Comparison of ENCODE assay signal across 16 cellular contexts in genomic region chr2:98701230-98701629, GRCh38. TPM values are rescaled to one million over a fixed set of nuclear protein-coding genes. Genes with fewer than 3 reads are reported as not detected.
DNase-seq lines count a peak whose midpoint lies in the region; ATAC-seq and TF ChIP-seq lines count a peak whose summit lies in the region.
"Had no signal": no experiment of that assay in that cellular context is flagged by ENCODE, and none has a peak within 500 bp of the region (broad histone marks: within the 10 kb centered on the region; RNA-seq: fewer than 3 reads in every experiment).

No MANE protein-coding gene starts in this region.

- ATAC-seq in stimulated activated naive CD8-positive, alpha-beta T cell treated with anti-CD3 and anti-CD28 coated beads, Interleukin-15, amount 100 ng/mL, for 72 hours = no peak
- no peak for ATAC-seq in mucosa of descending colon
- no peak for ATAC-seq in stimulated activated naive B cell treated with anti-CD40 and anti-IgM and Interleukin-4, amounts not matched to agents 10 μg/mL and 1 μg/mL and 100 μg/mL, for 72 hours (replicated peaks)
- ATAC-seq in HG02798 (IDR thresholded peaks at IDR 0.05; ENCODE audit: poor library complexity, unreplicated experiment) = no peak

- peaks cover 5% of the 10 kb centered on the region for H3K27me3 ChIP-seq in osteoblast (ENCODE audit: insufficient read depth, low read length)
- H3K27me3 ChIP-seq: SJSA1 had no signal

- TF ChIP-seq CTCF in osteoblast (IDR thresholded peaks at IDR 0.05; ENCODE audit: extremely low read depth, low read depth, low read length) (no peak), mucosa of descending colon (IDR thresholded peaks at IDR 0.05) (no peak)

- H4K20me1 ChIP-seq in osteoblast (ENCODE audit: insufficient read depth, low read length) = no peaks in the 10 kb centered on the region

- H3K4me3 Mint-ChIP-seq in stimulated activated naive CD8-positive, alpha-beta T cell treated with anti-CD3 and anti-CD28 coated beads, Interleukin-15, Interleukin-2, amounts not matched to agents 100 ng/mL and 50 ng/mL, for 24 hours = no peak overlapping the region
- no peak overlapping the region for H3K4me3 Mint-ChIP-seq in stimulated activated naive CD8-positive, alpha-beta T cell treated with anti-CD3 and anti-CD28 coated beads, Interleukin-15, amount 100 ng/mL, for 72 hours
- no peak overlapping the region for H3K4me3 Mint-ChIP-seq in stimulated activated naive B cell treated with anti-CD40 and anti-IgM and Interleukin-4, amounts not matched to agents 10 μg/mL and 1 μg/mL and 100 μg/mL, for 72 hours
- H3K4me3 Mint-ChIP-seq: dendritic cell treated with granulocyte-macrophage colony-stimulating factor and Interleukin-4, amounts not matched to agents 40 ng/mL and 50 ng/mL, for 4 days had no signal

- H3K4me1 ChIP-seq in osteoblast (ENCODE audit: insufficient read depth, low read length) (no peaks in the 10 kb centered on the region), mucosa of descending colon (ENCODE audit: low read depth) (peaks cover 88% of the 10 kb centered on the region)
- H3K4me1 ChIP-seq: SJSA1 had no signal

- no peak overlapping the region for H3K4me3 ChIP-seq in osteoblast (ENCODE audit: insufficient read depth, low read length)
- no peak overlapping the region for H3K4me3 ChIP-seq in mucosa of descending colon
- H3K4me3 ChIP-seq: SJSA1 had no signal

- H3K27ac ChIP-seq in osteoblast (ENCODE audit: low read depth, low read length) = no peak overlapping the region
- H3K27ac ChIP-seq: SJSA1 had no signal

- peaks cover 75% of the 10 kb centered on the region for H3K4me1 Mint-ChIP-seq in stimulated activated naive CD8-positive, alpha-beta T cell treated with anti-CD3 and anti-CD28 coated beads, Interleukin-15, Interleukin-2, amounts not matched to agents 100 ng/mL and 50 ng/mL, for 24 hours (ENCODE audit: low read depth)
- H3K4me1 Mint-ChIP-seq in stimulated activated naive CD8-positive, alpha-beta T cell treated with anti-CD3 and anti-CD28 coated beads, Interleukin-15, amount 100 ng/mL, for 72 hours = peaks cover 76% of the 10 kb centered on the region
- H3K4me1 Mint-ChIP-seq in stimulated activated naive B cell treated with anti-CD40 and anti-IgM and Interleukin-4, amounts not matched to agents 10 μg/mL and 1 μg/mL and 100 μg/mL, for 72 hours = peaks cover 4 to 8% of the 10 kb centered on the region in 2 donors

- H3K36me3 ChIP-seq in osteoblast (ENCODE audit: insufficient read depth, low read length) (no peaks in the 10 kb centered on the region), mucosa of descending colon (ENCODE audit: low read depth) (no peaks in the 10 kb centered on the region)
- H3K36me3 ChIP-seq: SJSA1 had no signal

- H3K4me2 ChIP-seq in osteoblast (ENCODE audit: insufficient read depth, low read length) = no peak overlapping the region

- DNase-seq in stimulated activated naive CD8-positive, alpha-beta T cell treated with anti-CD3 and anti-CD28 coated beads, Interleukin-15, amount 100 ng/mL, for 72 hours = no peak
- DNase-seq in fibroblast of the conjunctiva (ENCODE audit: low read depth) (peak; percentile 4), osteoblast (ENCODE audit: insufficient read length, low spot score, missing footprints) (peak; percentile 46), mucosa of descending colon (no peak)
- no peak for DNase-seq in stimulated activated naive B cell treated with anti-CD40 and anti-IgM and Interleukin-4, amounts not matched to agents 10 μg/mL and 1 μg/mL and 100 μg/mL, for 72 hours
- DNase-seq in stimulated activated CD4-positive, alpha-beta T cell treated with anti-CD3 and anti-CD28 coated beads, Interleukin-12 subunit alpha, Interleukin-12 subunit beta, amount 100 ng/mL, for 4 hours = no peak
- DNase-seq: activated gamma-delta T cell; AML-193; hippocampal formation; NCI-H1105; NCI-H69; stimulated activated CD4-positive, alpha-beta T cell treated with anti-CD3 and anti-CD28 coated beads, Interleukin-2, amount 100 ng/mL, for 48 hours had no signal

- H3K9me3 ChIP-seq in osteoblast (ENCODE audit: low read depth, low read length) (no peaks in the 10 kb centered on the region), mucosa of descending colon (no peaks in the 10 kb centered on the region)
- H3K9me3 ChIP-seq: SJSA1 had no signal

- H3K27ac Mint-ChIP-seq in stimulated activated naive CD8-positive, alpha-beta T cell treated with anti-CD3 and anti-CD28 coated beads, Interleukin-15, Interleukin-2, amounts not matched to agents 100 ng/mL and 50 ng/mL, for 24 hours = peak overlapping the region; percentile 45
- H3K27ac Mint-ChIP-seq in stimulated activated naive CD8-positive, alpha-beta T cell treated with anti-CD3 and anti-CD28 coated beads, Interleukin-15, amount 100 ng/mL, for 72 hours = no peak overlapping the region
- H3K27ac Mint-ChIP-seq in stimulated activated naive B cell treated with anti-CD40 and anti-IgM and Interleukin-4, amounts not matched to agents 10 μg/mL and 1 μg/mL and 100 μg/mL, for 72 hours = no peak overlapping the region

- H3K9me3 Mint-ChIP-seq in stimulated activated naive CD8-positive, alpha-beta T cell treated with anti-CD3 and anti-CD28 coated beads, Interleukin-15, Interleukin-2, amounts not matched to agents 100 ng/mL and 50 ng/mL, for 24 hours = no peaks in the 10 kb centered on the region
- H3K9me3 Mint-ChIP-seq in stimulated activated naive CD8-positive, alpha-beta T cell treated with anti-CD3 and anti-CD28 coated beads, Interleukin-15, amount 100 ng/mL, for 72 hours = peaks cover 0 to 7% of the 10 kb centered on the region in 2 donors
- no peaks in the 10 kb centered on the region for H3K9me3 Mint-ChIP-seq in stimulated activated naive B cell treated with anti-CD40 and anti-IgM and Interleukin-4, amounts not matched to agents 10 μg/mL and 1 μg/mL and 100 μg/mL, for 72 hours
- H3K9me3 Mint-ChIP-seq: dendritic cell treated with granulocyte-macrophage colony-stimulating factor and Interleukin-4, amounts not matched to agents 40 ng/mL and 50 ng/mL, for 4 days had no signal

- H3K36me3 Mint-ChIP-seq in stimulated activated naive CD8-positive, alpha-beta T cell treated with anti-CD3 and anti-CD28 coated beads, Interleukin-15, Interleukin-2, amounts not matched to agents 100 ng/mL and 50 ng/mL, for 24 hours (ENCODE audit: low read depth) = peaks cover 7% of the 10 kb centered on the region
- peaks cover 0 to 1% of the 10 kb centered on the region in 2 donors for H3K36me3 Mint-ChIP-seq in stimulated activated naive B cell treated with anti-CD40 and anti-IgM and Interleukin-4, amounts not matched to agents 10 μg/mL and 1 μg/mL and 100 μg/mL, for 72 hours

- H3K27me3 Mint-ChIP-seq in stimulated activated naive CD8-positive, alpha-beta T cell treated with anti-CD3 and anti-CD28 coated beads, Interleukin-15, Interleukin-2, amounts not matched to agents 100 ng/mL and 50 ng/mL, for 24 hours = no peaks in the 10 kb centered on the region
- H3K27me3 Mint-ChIP-seq in stimulated activated naive CD8-positive, alpha-beta T cell treated with anti-CD3 and anti-CD28 coated beads, Interleukin-15, amount 100 ng/mL, for 72 hours = no peaks in the 10 kb centered on the region
- H3K27me3 Mint-ChIP-seq in stimulated activated naive B cell treated with anti-CD40 and anti-IgM and Interleukin-4, amounts not matched to agents 10 μg/mL and 1 μg/mL and 100 μg/mL, for 72 hours = no peaks in the 10 kb centered on the region
- H3K27me3 Mint-ChIP-seq: dendritic cell treated with granulocyte-macrophage colony-stimulating factor and Interleukin-4, amounts not matched to agents 40 ng/mL and 50 ng/mL, for 4 days had no signal

- H2AFZ ChIP-seq in osteoblast (ENCODE audit: low read length) = no peak overlapping the region

- intact Hi-C loops in mucosa of descending colon (cut with DNase I, micrococcal nuclease) = no loop called here

- H3K79me2 ChIP-seq in osteoblast (ENCODE audit: insufficient read depth, low read length) = no peaks in the 10 kb centered on the region

RNA-seq across cellular contexts. Expression of gene MGAT4A, which starts 29.7 kb away (rescaled TPM):
- under 0.01 and 0.36 TPM in 2 replicates for total RNA-seq in osteoblast
- 100 to 1,000 TPM in 2 of 3 donors, 10 to 100 TPM in 1; 73.8 to 158 (median 138) TPM for total RNA-seq in mucosa of descending colon
- total RNA-seq: SJSA1 had no signal

Comparison
In these comparisons a context has a peak if more than half of its experiments do, and no peak if none do; other contexts are left out.
1. DNase-seq: peak in fibroblast of the conjunctiva (single experiment) and osteoblast (single experiment); none in stimulated activated naive CD8-positive, alpha-beta T cell treated with anti-CD3 and anti-CD28 coated beads, Interleukin-15, amount 100 ng/mL, for 72 hours (0 of 2), mucosa of descending colon (0 of 3), stimulated activated naive B cell treated with anti-CD40 and anti-IgM and Interleukin-4, amounts not matched to agents 10 μg/mL and 1 μg/mL and 100 μg/mL, for 72 hours (single experiment) and stimulated activated CD4-positive, alpha-beta T cell treated with anti-CD3 and anti-CD28 coated beads, Interleukin-12 subunit alpha, Interleukin-12 subunit beta, amount 100 ng/mL, for 4 hours (single experiment).
2. RNA of gene MGAT4A, which starts 29.7 kb away (total RNA-seq): 73.8 to 158 TPM in mucosa of descending colon; under 0.01 to 0.36 TPM in osteoblast; every median in the first group is over 10 times any median in the second.